Comparison of ENCODE assay signal across 12 cellular contexts in genomic region chr5:88678780-88679491, GRCh38.
DNase-seq lines count a peak whose midpoint lies in the region; ATAC-seq and TF ChIP-seq lines count a peak whose summit lies in the region.
"Had no signal": no experiment of that assay in that cellular context is flagged by ENCODE, and none has a peak within 500 bp of the region (broad histone marks: within the 10 kb centered on the region; RNA-seq: fewer than 3 reads in every experiment).

No MANE protein-coding gene starts in this region.

- H3K27ac Mint-ChIP-seq in activated naive CD8-positive, alpha-beta T cell, result no peak overlapping the region
- H3K27ac Mint-ChIP-seq in activated naive CD8-positive, alpha-beta T cell treated with anti-CD3 and anti-CD28 coated beads for 36 hours, result no peak overlapping the region
- H3K27ac Mint-ChIP-seq in glutamatergic neuron (ENCODE audit: unreplicated experiment), result no peak overlapping the region

- H3K9me3 ChIP-seq in WERI-Rb-1 (ENCODE audit: severe bottlenecking), result no peaks in the 10 kb centered on the region
- H3K9me3 ChIP-seq: thyroid gland had no signal

- peaks cover 30% of the 10 kb centered on the region for H3K4me1 Mint-ChIP-seq in activated naive CD8-positive, alpha-beta T cell (ENCODE audit: low read depth)
- peaks cover 19% of the 10 kb centered on the region for H3K4me1 Mint-ChIP-seq in activated naive CD8-positive, alpha-beta T cell treated with anti-CD3 and anti-CD28 coated beads for 36 hours
- peaks cover 33% of the 10 kb centered on the region for H3K4me1 Mint-ChIP-seq in glutamatergic neuron (ENCODE audit: low read depth, unreplicated experiment)

- peak overlapping the region; percentile 80 for H3K4me3 ChIP-seq in WERI-Rb-1 (ENCODE audit: low read depth, low read length)
- H3K4me3 ChIP-seq: thyroid gland had no signal

- no peak for DNase-seq in activated naive CD8-positive, alpha-beta T cell treated with anti-CD3 and anti-CD28 coated beads for 36 hours
- DNase-seq in WERI-Rb-1 (no peak), glutamatergic neuron (no peak), COLO829 (ENCODE audit: low spot score) (no peak)
- DNase-seq: NCI-H1048, NCI-H226, thyroid gland had no signal

- H3K27me3 Mint-ChIP-seq in activated naive CD8-positive, alpha-beta T cell, result peaks cover 57% of the 10 kb centered on the region
- H3K27me3 Mint-ChIP-seq in activated naive CD8-positive, alpha-beta T cell treated with anti-CD3 and anti-CD28 coated beads for 36 hours, result peaks cover 93% of the 10 kb centered on the region
- H3K27me3 Mint-ChIP-seq in glutamatergic neuron (ENCODE audit: unreplicated experiment), result peaks cover 34% of the 10 kb centered on the region

- H3K27ac ChIP-seq in WERI-Rb-1 (peak overlapping the region; percentile 21; the same call in 1 of the 2 replicates), temporal lobe (ENCODE audit: low read depth, low read length) (peak overlapping the region; percentile 85)
- H3K27ac ChIP-seq: thyroid gland had no signal

- H3K9me3 Mint-ChIP-seq in activated naive CD8-positive, alpha-beta T cell (ENCODE audit: low read depth), result peaks cover 7% of the 10 kb centered on the region
- H3K9me3 Mint-ChIP-seq in activated naive CD8-positive, alpha-beta T cell treated with anti-CD3 and anti-CD28 coated beads for 36 hours, result peaks cover 4% of the 10 kb centered on the region
- H3K9me3 Mint-ChIP-seq in glutamatergic neuron (ENCODE audit: unreplicated experiment), result peaks cover 34% of the 10 kb centered on the region

- ATAC-seq in HG03354 (IDR thresholded peaks at IDR 0.05; ENCODE audit: poor library complexity, severe bottlenecking, unreplicated experiment), result no peak
- no peak for ATAC-seq in GM21717 (IDR thresholded peaks at IDR 0.05; ENCODE audit: unreplicated experiment)
- ATAC-seq: activated CD4-positive, CD25-positive, alpha-beta regulatory T cell treated with anti-CD3 and anti-CD28 coated beads, Interleukin-2, amount 50 U/mL, for 24 hours had no signal

- H3K4me3 Mint-ChIP-seq in activated naive CD8-positive, alpha-beta T cell, result peak overlapping the region; percentile 20
- no peak overlapping the region for H3K4me3 Mint-ChIP-seq in activated naive CD8-positive, alpha-beta T cell treated with anti-CD3 and anti-CD28 coated beads for 36 hours
- peak overlapping the region; percentile 86 for H3K4me3 Mint-ChIP-seq in glutamatergic neuron (ENCODE audit: unreplicated experiment)

- H3K36me3 ChIP-seq in WERI-Rb-1, result no peaks in the 10 kb centered on the region; the same call in 1 of the 2 replicates
- H3K36me3 ChIP-seq: thyroid gland had no signal

- TF ChIP-seq CTCF in WERI-Rb-1 (IDR thresholded peaks at IDR 0.05; ENCODE audit: low read depth, low read length) (no peak), glutamatergic neuron (IDR thresholded peaks at IDR 0.05; ENCODE audit: partially characterized antibody, unreplicated experiment) (no peak)

- H3K27me3 ChIP-seq in WERI-Rb-1 (ENCODE audit: insufficient read depth, low read depth, severe bottlenecking), result no peaks in the 10 kb centered on the region

- peaks cover 5% of the 10 kb centered on the region for H3K36me3 Mint-ChIP-seq in activated naive CD8-positive, alpha-beta T cell
- H3K36me3 Mint-ChIP-seq in activated naive CD8-positive, alpha-beta T cell treated with anti-CD3 and anti-CD28 coated beads for 36 hours, result peaks cover 6% of the 10 kb centered on the region
- H3K36me3 Mint-ChIP-seq in glutamatergic neuron (ENCODE audit: unreplicated experiment), result peaks cover 5% of the 10 kb centered on the region
